ENCODE assay signal across 29 cellular contexts in the genomic region with DNA sequence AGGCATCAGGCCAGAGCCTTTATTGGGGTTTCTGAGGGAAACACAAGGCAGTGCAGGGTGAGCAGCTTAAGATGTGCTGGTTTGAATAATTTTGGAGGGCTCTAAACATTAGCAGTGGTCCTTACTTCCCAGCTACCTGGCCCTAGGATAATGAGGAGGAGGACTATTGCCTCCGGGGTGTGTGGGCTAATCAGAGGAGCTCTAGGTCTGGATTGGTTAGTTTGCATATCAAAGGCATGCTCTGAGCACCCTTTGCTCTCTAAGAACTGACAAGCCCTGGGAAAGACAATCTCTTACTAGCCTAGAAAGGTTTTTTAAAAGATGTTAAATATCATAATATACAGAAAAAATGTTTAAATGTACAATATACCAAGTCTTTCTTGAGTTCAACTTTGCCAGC. TPM values are rescaled to one million over a fixed set of nuclear protein-coding genes. Genes with fewer than 3 reads are reported as not detected.
"Had no signal": no experiment of that assay in that cellular context is flagged by ENCODE, and none has a peak within 500 bp of the region (broad histone marks: within the 10 kb centered on the region; RNA-seq: fewer than 3 reads in every experiment).

No MANE protein-coding gene starts in this region.

- H3K4me1 Mint-ChIP-seq: immature natural killer cell, naive B cell, nephron progenitor cell had no signal

- H3K36me3 Mint-ChIP-seq: immature natural killer cell, naive B cell had no signal

- H3K27ac Mint-ChIP-seq: immature natural killer cell, naive B cell, nephron progenitor cell had no signal

- H3K79me2 ChIP-seq: hepatocyte had no signal

- H3K36me3 ChIP-seq: colonic mucosa, left ventricle myocardium inferior, lower lobe of right lung, neutrophil, spleen, stomach, thoracic aorta had no signal

- H3K4me3 ChIP-seq: colonic mucosa, hepatocyte, left ventricle myocardium inferior, lower lobe of right lung, psoas muscle, spleen, stomach, thoracic aorta had no signal

- H3K27ac ChIP-seq: colonic mucosa, foreskin keratinocyte, hepatocyte, left ventricle myocardium inferior, lower lobe of right lung, neutrophil, psoas muscle, spleen, stomach, thoracic aorta had no signal

- H3K9me3 ChIP-seq: colonic mucosa, lower lobe of right lung, neutrophil, psoas muscle, spleen, stomach, thoracic aorta had no signal

- DNase-seq: colonic mucosa; dermis blood vessel endothelial cell; erythroblast; foreskin keratinocyte; head of caudate nucleus; immature natural killer cell; kidney; left cardiac atrium; left ventricle myocardium inferior; lower lobe of right lung; mesenchymal stem cell; naive B cell; nephron progenitor cell; psoas muscle; retina; spleen; stimulated activated CD4-positive, alpha-beta T cell treated with anti-CD3 and anti-CD28 coated beads, Interleukin-15, amount 100 ng/mL, for 24 hours; stimulated activated CD4-positive, alpha-beta T cell treated with anti-CD3 and anti-CD28 coated beads, Interleukin-1b, Interleukin-23, amount 100 ng/mL, for 48 hours; stimulated activated CD4-positive, alpha-beta T cell treated with anti-CD3 and anti-CD28 coated beads, Interleukin-4, amount 100 ng/mL, for 24 hours; stimulated activated naive CD4-positive, alpha-beta T cell; stomach; substantia nigra; trophoblast cell had no signal

- H3K4me1 ChIP-seq: colonic mucosa, left ventricle myocardium inferior, lower lobe of right lung, psoas muscle, spleen, stomach had no signal

- H3K4me3 Mint-ChIP-seq: immature natural killer cell, naive B cell, nephron progenitor cell had no signal

- ATAC-seq: foreskin keratinocyte, left cardiac atrium, lower lobe of right lung, psoas muscle, sciatic nerve had no signal

- H2AFZ ChIP-seq: hepatocyte had no signal

- H3K27me3 ChIP-seq: colonic mucosa, foreskin keratinocyte, hepatocyte, neutrophil, spleen, stomach had no signal

- H3K4me2 ChIP-seq: hepatocyte had no signal

RNA-seq across cellular contexts. Expression of a gene that starts 58.4 kb away (rescaled TPM):
- total RNA-seq: dermis blood vessel endothelial cell, endothelial cell of umbilical vein, foreskin keratinocyte, hepatocyte, left ventricle myocardium inferior, osteoblast, psoas muscle, sciatic nerve had no signal
- polyA plus RNA-seq: endothelial cell of umbilical vein, foreskin keratinocyte, hepatocyte, immature natural killer cell had no signal
